Comparison of ENCODE assay signal across 8 cellular contexts in the genomic region with DNA sequence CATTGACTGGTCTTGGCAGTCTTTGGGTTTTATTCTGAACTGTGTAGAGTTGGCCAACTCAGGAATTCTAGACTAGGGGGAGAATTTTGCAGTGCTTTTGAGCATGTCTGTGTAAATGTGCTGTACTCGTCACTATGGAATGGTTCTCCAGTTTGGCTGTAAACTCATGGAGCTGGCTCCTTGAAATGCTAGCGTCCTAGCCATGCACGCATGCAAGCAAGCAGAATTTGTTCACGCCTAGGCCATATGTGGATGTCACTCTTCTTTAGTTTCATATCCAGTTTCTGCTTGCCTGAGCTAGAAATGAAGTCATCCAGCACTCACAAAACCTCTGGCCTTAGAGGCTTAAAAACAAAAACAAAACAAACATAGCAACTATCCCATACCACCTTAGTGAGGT. TPM values are rescaled to one million over a fixed set of nuclear protein-coding genes. Genes with fewer than 3 reads are reported as not detected.
DNase-seq lines count a peak whose midpoint lies in the region; ATAC-seq lines count a peak whose summit lies in the region.
"Not testable (repeated sequence)": the region's sequence is repeated elsewhere in the genome, so short reads cannot be mapped to it uniquely, and the experiment has no call there.
"Had no signal": no experiment of that assay in that cellular context is flagged by ENCODE, and none has a peak within 500 bp of the region (broad histone marks: within the 10 kb centered on the region; RNA-seq: fewer than 3 reads in every experiment).

No MANE protein-coding gene starts in this region.

- H3K9ac ChIP-seq in Karpas-422 (ENCODE audit: low read length) = not testable (repeated sequence)

- not testable (repeated sequence) for H3K36me3 ChIP-seq in Karpas-422 (ENCODE audit: insufficient read depth, low read length)

- H3K9me2 ChIP-seq in Karpas-422 (replicated peaks; ENCODE audit: insufficient read depth, low read length) = not testable (repeated sequence)

- not testable (repeated sequence) for H3K27me3 ChIP-seq in Karpas-422 (ENCODE audit: low read length)

- peak; percentile 41 for DNase-seq in Karpas-422
- DNase-seq in SIG-M5 treated with dmso at 0.1 percent for 504 hours (lab: John Stamatoyannopoulos, UW; ENCODE audit: unreplicated experiment) = peak; percentile 60
- DNase-seq in dedifferentiated amniotic fluid mesenchymal stem cell (ENCODE audit: extremely low spot score) = peak; percentile 9
- DNase-seq in myocyte (ENCODE audit: low read depth) = peak; percentile 74

- H3K79me2 ChIP-seq in Karpas-422 (ENCODE audit: low read length) = not testable (repeated sequence)

- peak; percentile 67 for ATAC-seq in GM18517 (IDR thresholded peaks at IDR 0.05; ENCODE audit: unreplicated experiment)
- ATAC-seq in GM21529 (IDR thresholded peaks at IDR 0.05; ENCODE audit: unreplicated experiment) = peak; percentile 35
- peak; percentile 50 for ATAC-seq in HG03066 (IDR thresholded peaks at IDR 0.05; ENCODE audit: low read depth, unreplicated experiment)

- H2AFZ ChIP-seq in Karpas-422 (ENCODE audit: low read length) = not testable (repeated sequence)

- not testable (repeated sequence) for H3K27ac ChIP-seq in Karpas-422 (ENCODE audit: low read length)

- H4K20me1 ChIP-seq in Karpas-422 (ENCODE audit: insufficient read depth, low read depth, low read length) = not testable (repeated sequence)

- H3K4me2 ChIP-seq in Karpas-422 (ENCODE audit: low read depth, low read length, poor library complexity, severe bottlenecking) = not testable (repeated sequence)

- H3K4me1 ChIP-seq in Karpas-422 (ENCODE audit: low read length) = peaks cover 16% of the 10 kb centered on the region

- H3K9me3 ChIP-seq in Karpas-422 (ENCODE audit: low read length) = not testable (repeated sequence)

- not testable (repeated sequence) for H3K4me3 ChIP-seq in Karpas-422 (ENCODE audit: low read length)

RNA-seq across cellular contexts. Expression of a gene that starts 36.9 kb away (rescaled TPM):
- 138 and 145 TPM in 2 replicates for total RNA-seq in Karpas-422 (2014; rRNA removed; shearing (Covaris generic); ENCODE audit: low replicate concordance)
- 44.4 and 64.6 TPM in 2 replicates for total RNA-seq in myocyte
- polyA plus RNA-seq in myocyte (2012) = 34.6 TPM

RNA-seq across cellular contexts. Expression of a gene that starts 37.6 kb away (rescaled TPM):
- 27.6 and 29.0 TPM in 2 replicates for total RNA-seq in Karpas-422 (2014; rRNA removed; shearing (Covaris generic); ENCODE audit: low replicate concordance)
- 0.21 and 2.5 TPM in 2 replicates for total RNA-seq in myocyte
- 1.6 TPM for polyA plus RNA-seq in myocyte (2012)
- total RNA-seq: thyroid gland had no signal

Comparison
In these comparisons a context has a peak if more than half of its experiments do, and no peak if none do; other contexts are left out.
1. DNase-seq: peak in every context shown above with its lines; median percentile 74 in myocyte; 60 in SIG-M5 treated with dmso at 0.1 percent for 504 hours; 41 in Karpas-422; 9 in dedifferentiated amniotic fluid mesenchymal stem cell.